ENCODE assay signal across 12 cellular contexts in the genomic region with DNA sequence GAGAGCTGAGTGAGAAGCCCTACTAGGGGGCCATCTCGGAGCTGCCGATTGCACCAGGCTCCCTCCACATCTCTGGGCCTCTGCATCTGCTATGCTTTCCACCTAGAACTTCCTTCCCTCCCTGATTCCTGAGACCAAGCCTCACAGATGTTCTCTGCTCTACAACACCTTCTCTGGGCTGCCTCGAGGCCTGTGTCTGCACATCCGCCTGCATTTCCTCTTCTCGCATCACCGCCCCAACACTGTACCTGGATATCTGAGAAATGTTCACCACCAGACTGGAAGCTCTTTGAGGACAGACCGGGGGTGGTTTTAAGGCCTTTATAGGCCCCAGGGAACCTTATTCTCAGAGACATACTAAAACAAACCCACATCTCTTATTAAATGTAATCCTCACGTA. TPM values are rescaled to one million over a fixed set of nuclear protein-coding genes. Genes with fewer than 3 reads are reported as not detected.
A peak's percentile ranks its signal among the peaks of the same experiment; 100 is the strongest.
DNase-seq lines count a peak whose midpoint lies in the region; ATAC-seq and TF ChIP-seq lines count a peak whose summit lies in the region.
"Had no signal": no experiment of that assay in that cellular context is flagged by ENCODE, and none has a peak within 500 bp of the region (broad histone marks: within the 10 kb centered on the region; RNA-seq: fewer than 3 reads in every experiment).

No MANE protein-coding gene starts in this region.

- DNase-seq in heart right ventricle, result no peak
- DNase-seq in left cardiac atrium, result no peak
- no peak for DNase-seq in dorsolateral prefrontal cortex
- no peak for DNase-seq in upper lobe of right lung
- no peak for DNase-seq in activated naive CD4-positive, alpha-beta T cell (lab: John Stamatoyannopoulos, UW)
- no peak for DNase-seq in NCI-H226
- no peak for DNase-seq in tibial nerve (ENCODE audit: low spot score in 2 of 2)
- DNase-seq: activated CD4-positive, alpha-beta T cell treated with anti-CD3 and anti-CD28 coated beads for 48 hours; T-cell; uterus had no signal

- H3K36me3 ChIP-seq in heart right ventricle, result peaks cover 0 to 14% (median 0%) of the 10 kb centered on the region in 9 donors
- H3K36me3 ChIP-seq in mesodermal cell (ENCODE audit: control insufficient read depth, insufficient read depth, low read length), result peaks cover 14% of the 10 kb centered on the region
- H3K36me3 ChIP-seq in upper lobe of right lung, result no peaks in the 10 kb centered on the region
- peaks cover 0 to 15% (median 0%) of the 10 kb centered on the region in 3 donors for H3K36me3 ChIP-seq in tibial nerve
- H3K36me3 ChIP-seq: uterus had no signal

- H3K27me3 ChIP-seq in heart right ventricle (no peaks in the 10 kb centered on the region), dorsolateral prefrontal cortex (no peaks in the 10 kb centered on the region), upper lobe of right lung (no peaks in the 10 kb centered on the region), tibial nerve (no peaks in the 10 kb centered on the region)
- H3K27me3 ChIP-seq: uterus had no signal

- no peak for TF ChIP-seq POLR2A in tibial nerve (IDR thresholded peaks at IDR 0.05)

- no peak for TF ChIP-seq EP300 in tibial nerve (IDR thresholded peaks at IDR 0.05)

- TF ChIP-seq CTCF in heart right ventricle (IDR thresholded peaks at IDR 0.05) (no peak), dorsolateral prefrontal cortex (IDR thresholded peaks at IDR 0.05 in 54 of 56, conservative IDR thresholded peaks at IDR 0.05 in 2 of 56; ENCODE audit: low read depth in 1 of 56, partially characterized antibody in 56 of 56) (no peak), upper lobe of right lung (IDR thresholded peaks at IDR 0.05) (no peak), tibial nerve (IDR thresholded peaks at IDR 0.05) (no peak)

- H3K4me3 ChIP-seq in heart right ventricle, result no peak overlapping the region
- no peak overlapping the region for H3K4me3 ChIP-seq in dorsolateral prefrontal cortex
- no peak overlapping the region for H3K4me3 ChIP-seq in mesodermal cell (ENCODE audit: extremely low read depth, insufficient read depth, low read length, poor library complexity, severe bottlenecking)
- no peak overlapping the region for H3K4me3 ChIP-seq in upper lobe of right lung
- H3K4me3 ChIP-seq in tibial nerve, result no peak overlapping the region
- H3K4me3 ChIP-seq: uterus had no signal

- intact Hi-C loops in heart right ventricle (cut with DNase I), result no loop called here
- intact Hi-C loops in left cardiac atrium (cut with DNase I), result no loop called here
- intact Hi-C loops in dorsolateral prefrontal cortex (cut with DNase I), result no loop called here
- intact Hi-C loops in upper lobe of right lung (cut with DNase I), result no loop called here

- H3K4me1 ChIP-seq in heart right ventricle, result peaks cover 28 to 97% (median 84%) of the 10 kb centered on the region in 9 donors
- H3K4me1 ChIP-seq in mesodermal cell (ENCODE audit: control insufficient read depth, insufficient read depth, low read length, poor library complexity, severe bottlenecking), result peaks cover 62% of the 10 kb centered on the region
- peaks cover 35% of the 10 kb centered on the region for H3K4me1 ChIP-seq in upper lobe of right lung
- peaks cover 0 to 31% (median 6%) of the 10 kb centered on the region in 4 donors for H3K4me1 ChIP-seq in tibial nerve

- no peaks in the 10 kb centered on the region for H3K9me3 ChIP-seq in heart right ventricle
- H3K9me3 ChIP-seq in mesodermal cell (ENCODE audit: control insufficient read depth, low read length), result no peaks in the 10 kb centered on the region
- no peaks in the 10 kb centered on the region for H3K9me3 ChIP-seq in upper lobe of right lung
- H3K9me3 ChIP-seq in tibial nerve, result no peaks in the 10 kb centered on the region
- H3K9me3 ChIP-seq: uterus had no signal

- ATAC-seq in heart right ventricle, result no peak
- no peak for ATAC-seq in left cardiac atrium
- no peak for ATAC-seq in upper lobe of right lung
- ATAC-seq: esophagus mucosa, T-cell had no signal

- WGBS in heart right ventricle, 2 donors, result 63 to 70% methylated on average over 8 of the region's 8 CpGs
- 97 to 98% methylated on average over 6 to 7 of the region's 8 CpGs for WGBS in mesodermal cell (ENCODE audit: insufficient coverage in 2 of 2), 2 experiments
- 91 to 92% methylated on average over 8 of the region's 8 CpGs for WGBS in tibial nerve, 2 donors

- peak overlapping the region; percentile 51 to 89 (median 80) for H3K27ac ChIP-seq in heart right ventricle
- peak overlapping the region in 38 of 59 donors; percentile 5 to 82 (median 68) for H3K27ac ChIP-seq in dorsolateral prefrontal cortex
- H3K27ac ChIP-seq in mesodermal cell (ENCODE audit: low read depth, low read length, severe bottlenecking), result peak overlapping the region; percentile 85
- H3K27ac ChIP-seq in upper lobe of right lung, result peak overlapping the region; percentile 47
- no peak overlapping the region for H3K27ac ChIP-seq in tibial nerve

RNA-seq across cellular contexts. Expression of a gene that starts 20.7 kb away (rescaled TPM):
- total RNA-seq in heart right ventricle (10 to 100 TPM; 26.5 to 69.4 (median 37.3) TPM), left cardiac atrium (10 to 100 TPM; 32.2 to 34.1 TPM), dorsolateral prefrontal cortex (10 to 100 TPM; 29.4 to 65.5 (median 43.4) TPM), upper lobe of right lung (47.6 TPM), tibial nerve (10 to 100 TPM; 17.0 to 24.9 (median 20.3) TPM)
- polyA plus RNA-seq in heart right ventricle, result 10 to 100 TPM; 26.6 to 43.5 TPM
- polyA plus RNA-seq in mesodermal cell (2013, experiment 1 of 2), result 57.3 TPM
- polyA plus RNA-seq in mesodermal cell (2013, experiment 2 of 2), result 47.8 TPM

RNA-seq across cellular contexts. Expression of a gene that starts 53.8 kb away (rescaled TPM):
- total RNA-seq in heart right ventricle (10 to 100 TPM; 27.7 to 38.0 (median 34.2) TPM), left cardiac atrium (10 to 100 TPM; 27.1 to 31.2 TPM), dorsolateral prefrontal cortex (10 to 100 TPM; 21.5 to 45.4 (median 31.9) TPM), upper lobe of right lung (29.1 TPM), tibial nerve (10 to 100 TPM; 21.6 to 40.2 (median 32.0) TPM)
- 10 to 100 TPM; 13.4 to 20.6 TPM for polyA plus RNA-seq in heart right ventricle
- polyA plus RNA-seq in mesodermal cell (2013, experiment 1 of 2), result 27.9 TPM
- 32.6 TPM for polyA plus RNA-seq in mesodermal cell (2013, experiment 2 of 2)

RNA-seq across cellular contexts. Expression of a gene that starts 53.9 kb away (rescaled TPM):
- 10 to 100 TPM; 14.2 to 23.7 (median 20.3) TPM for total RNA-seq in heart right ventricle
- polyA plus RNA-seq in heart right ventricle, result 10 to 100 TPM in 1 of 2 donors, 1 to 10 TPM in 1; 9.6 to 14.3 TPM
- total RNA-seq in left cardiac atrium, result 10 to 100 TPM; 14.9 to 19.1 TPM
- total RNA-seq in dorsolateral prefrontal cortex, result 10 to 100 TPM in 61 of 120 experiments, 1 to 10 TPM in 59; 6.4 to 18.0 (median 10.1) TPM
- polyA plus RNA-seq in mesodermal cell (2013, experiment 1 of 2), result 9.1 TPM
- 10.2 TPM for polyA plus RNA-seq in mesodermal cell (2013, experiment 2 of 2)
- total RNA-seq in upper lobe of right lung, result 9.1 TPM
- 1 to 10 TPM; 3.8 to 6.0 (median 4.6) TPM for total RNA-seq in tibial nerve

Comparison
In these comparisons a context has a peak if more than half of its experiments do, and no peak if none do; other contexts are left out.
1. H3K27ac ChIP-seq: peak in heart right ventricle (10 of 10), dorsolateral prefrontal cortex (38 of 59), mesodermal cell (single experiment) and upper lobe of right lung (single experiment); none in tibial nerve (0 of 4).